In the genomic region with DNA sequence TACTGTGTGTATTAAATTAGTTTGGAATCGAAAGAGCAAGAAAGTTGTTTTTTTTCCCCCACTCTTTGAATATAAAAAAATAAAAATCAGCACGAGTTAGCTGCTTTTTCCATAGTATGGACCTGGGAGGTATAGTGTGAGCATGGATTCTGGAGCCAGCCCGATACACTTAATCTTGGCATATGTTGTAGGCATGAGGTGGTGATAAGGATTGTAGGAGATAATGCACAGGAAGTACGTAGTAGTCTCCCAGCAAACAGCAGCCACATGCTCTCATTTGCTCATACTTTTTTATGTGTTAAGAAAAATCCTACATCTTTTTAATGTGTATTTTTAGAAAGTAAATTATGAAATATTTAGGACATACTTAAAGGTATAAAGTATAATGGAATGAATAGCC, we compare ENCODE assay signal across 1 cellular context.
TF ChIP-seq lines count a peak whose summit lies in the region.

No MANE protein-coding gene starts in this region.

TF ChIP-seq in HepG2, 621 proteins besides CTCF, POLR2A, EP300 and RAD21:
- TF ChIP-seq ATF7 (IDR thresholded peaks at IDR 0.05), result no peak
- no peak for TF ChIP-seq ATF7 (CRISPR knock-in tag; IDR thresholded peaks at IDR 0.05)
- TF ChIP-seq ZNF639 (CRISPR knock-in tag; conservative IDR thresholded peaks at IDR 0.05), result no peak
- no peak for TF ChIP-seq ZNF777 (CRISPR knock-in tag; IDR thresholded peaks at IDR 0.05)
- no peak for TF ChIP-seq CEBPB (IDR thresholded peaks at IDR 0.05; ENCODE audit: borderline replicate concordance, low read depth, low read length)
- TF ChIP-seq ZSCAN20 (CRISPR knock-in tag; IDR thresholded peaks at IDR 0.05; ENCODE audit: borderline replicate concordance), result no peak
- TF ChIP-seq PPARG (CRISPR knock-in tag; conservative IDR thresholded peaks at IDR 0.05), result no peak
- no peak for TF ChIP-seq ZNF296 (CRISPR knock-in tag; conservative IDR thresholded peaks at IDR 0.05)
- no peak for TF ChIP-seq SYNCRIP (IDR thresholded peaks at IDR 0.05; ENCODE audit: insufficient read depth, low read depth, low read length)
- TF ChIP-seq ZUFSP (CRISPR knock-in tag; IDR thresholded peaks at IDR 0.05; ENCODE audit: borderline replicate concordance), result no peak
- TF ChIP-seq BORCS8-MEF2B (CRISPR knock-in tag; IDR thresholded peaks at IDR 0.05), result no peak
